17 cellular contexts compared by ENCODE assay signal in genomic region chr2:152126664-152127063, GRCh38.
"Had no signal": no experiment of that assay in that cellular context is flagged by ENCODE, and none has a peak within 500 bp of the region (broad histone marks: within the 10 kb centered on the region; RNA-seq: fewer than 3 reads in every experiment).

No MANE protein-coding gene starts in this region.

- H3K4me1 Mint-ChIP-seq: activated B cell treated with CpG ODN at 0.5 μM for 24 hours; endodermal cell; naive B cell; stimulated activated effector memory CD8-positive, alpha-beta T cell treated with anti-CD3 and anti-CD28 coated beads, Interleukin-12 subunit alpha, Interleukin-12 subunit beta, amount 100 ng/mL, for 72 hours had no signal

- H3K9me3 ChIP-seq: breast epithelium, tibial artery, vagina had no signal

- H3K4me1 ChIP-seq: breast epithelium, tibial artery, vagina had no signal

- H3K27me3 ChIP-seq: breast epithelium, tibial artery, vagina had no signal

- DNase-seq: activated B cell treated with CpG ODN at 0.5 μM for 24 hours; activated CD4-positive, alpha-beta T cell treated with anti-CD3 and anti-CD28 coated beads, Interleukin-2, amount 50 U/mL, for 4 hours; activated CD8-positive, alpha-beta memory T cell treated with anti-CD3 and anti-CD28 coated beads, Interleukin-2, amount 50 U/mL, for 4 hours; activated gamma-delta T cell treated with Interleukin-2 at 50 U/mL for 16 hours; activated T-cell treated with anti-CD3 and anti-CD28 coated beads, Interleukin-2, amount 50 U/mL, for 72 hours; aorta; endodermal cell; hypothalamus; left cardiac atrium; naive B cell; right cardiac atrium; tibial artery had no signal

- H3K4me3 ChIP-seq: breast epithelium, tibial artery, vagina had no signal

- H3K9me3 Mint-ChIP-seq: activated B cell treated with CpG ODN at 0.5 μM for 24 hours; activated T-cell treated with anti-CD3 and anti-CD28 coated beads, Interleukin-2, amount 50 U/mL, for 72 hours; endodermal cell; naive B cell; stimulated activated effector memory CD8-positive, alpha-beta T cell treated with anti-CD3 and anti-CD28 coated beads, Interleukin-12 subunit alpha, Interleukin-12 subunit beta, amount 100 ng/mL, for 72 hours had no signal

- H3K4me3 Mint-ChIP-seq: activated B cell treated with CpG ODN at 0.5 μM for 24 hours; activated T-cell treated with anti-CD3 and anti-CD28 coated beads, Interleukin-2, amount 50 U/mL, for 72 hours; endodermal cell; naive B cell; stimulated activated effector memory CD8-positive, alpha-beta T cell treated with anti-CD3 and anti-CD28 coated beads, Interleukin-12 subunit alpha, Interleukin-12 subunit beta, amount 100 ng/mL, for 72 hours had no signal

- ATAC-seq: activated T-cell treated with anti-CD3 and anti-CD28 coated beads, Interleukin-2, amount 50 U/mL, for 72 hours; esophagus mucosa; left cardiac atrium; right cardiac atrium; stimulated activated effector memory CD8-positive, alpha-beta T cell treated with anti-CD3 and anti-CD28 coated beads, Interleukin-12 subunit alpha, Interleukin-12 subunit beta, amount 100 ng/mL, for 72 hours had no signal

- H3K27ac Mint-ChIP-seq: activated B cell treated with CpG ODN at 0.5 μM for 24 hours; activated T-cell treated with anti-CD3 and anti-CD28 coated beads, Interleukin-2, amount 50 U/mL, for 72 hours; endodermal cell; naive B cell; progenitor cell of endocrine pancreas; stimulated activated effector memory CD8-positive, alpha-beta T cell treated with anti-CD3 and anti-CD28 coated beads, Interleukin-12 subunit alpha, Interleukin-12 subunit beta, amount 100 ng/mL, for 72 hours had no signal

- H3K27ac ChIP-seq: breast epithelium, tibial artery, vagina had no signal

- H3K27me3 Mint-ChIP-seq: activated B cell treated with CpG ODN at 0.5 μM for 24 hours, naive B cell, progenitor cell of endocrine pancreas had no signal
